Comparison of ENCODE assay signal across 8 cellular contexts in genomic region chr15:74071645-74072044, GRCh38. TPM values are rescaled to one million over a fixed set of nuclear protein-coding genes. Genes with fewer than 3 reads are reported as not detected.
"Had no signal": no experiment of that assay in that cellular context is flagged by ENCODE, and none has a peak within 500 bp of the region (broad histone marks: within the 10 kb centered on the region; RNA-seq: fewer than 3 reads in every experiment).

No MANE protein-coding gene starts in this region.

RNA-seq across cellular contexts. Expression of gene GOLGA6A, which starts 10.7 kb away (rescaled TPM):
- total RNA-seq: activated B cell treated with CpG ODN at 0.5 μM for 24 hours; activated CD4-positive, alpha-beta memory T cell treated with anti-CD3 and anti-CD28 coated beads for 36 hours; activated CD4-positive, alpha-beta T cell treated with anti-CD3 and anti-CD28 coated beads, Interleukin-2, amount 10 ng/mL, durations not matched to agents 24 days and 14 days; activated CD8-positive, alpha-beta T cell treated with anti-CD3 and anti-CD28 coated beads for 36 hours; activated T-helper 2 cell treated with anti-CD3 and anti-CD28 coated beads, Interferon-gamma antibody, Interleukin-2, Interleukin-4, amounts not matched to agents 10 μg/mL and 5 μg/mL and 100 μg/mL, durations not matched to agents 14 hours and 24 hours and 36 hours; body of pancreas; cardiac septum had no signal

RNA-seq across cellular contexts. Expression of gene ISLR2, which starts 58.7 kb away (rescaled TPM):
- total RNA-seq: activated B cell treated with CpG ODN at 0.5 μM for 24 hours; activated CD4-positive, alpha-beta memory T cell treated with anti-CD3 and anti-CD28 coated beads for 36 hours; activated CD4-positive, alpha-beta T cell treated with anti-CD3 and anti-CD28 coated beads, Interleukin-2, amount 10 ng/mL, durations not matched to agents 24 days and 14 days; activated CD8-positive, alpha-beta T cell treated with anti-CD3 and anti-CD28 coated beads for 36 hours; activated naive CD8-positive, alpha-beta T cell treated with anti-CD3 and anti-CD28 coated beads, Interleukin-2, amount 10 ng/mL, durations not matched to agents 7 days and 5 days; activated T-helper 2 cell treated with anti-CD3 and anti-CD28 coated beads, Interferon-gamma antibody, Interleukin-2, Interleukin-4, amounts not matched to agents 10 μg/mL and 5 μg/mL and 100 μg/mL, durations not matched to agents 14 hours and 24 hours and 36 hours; body of pancreas had no signal
